Comparison of ENCODE assay signal across 13 cellular contexts in the genomic region with DNA sequence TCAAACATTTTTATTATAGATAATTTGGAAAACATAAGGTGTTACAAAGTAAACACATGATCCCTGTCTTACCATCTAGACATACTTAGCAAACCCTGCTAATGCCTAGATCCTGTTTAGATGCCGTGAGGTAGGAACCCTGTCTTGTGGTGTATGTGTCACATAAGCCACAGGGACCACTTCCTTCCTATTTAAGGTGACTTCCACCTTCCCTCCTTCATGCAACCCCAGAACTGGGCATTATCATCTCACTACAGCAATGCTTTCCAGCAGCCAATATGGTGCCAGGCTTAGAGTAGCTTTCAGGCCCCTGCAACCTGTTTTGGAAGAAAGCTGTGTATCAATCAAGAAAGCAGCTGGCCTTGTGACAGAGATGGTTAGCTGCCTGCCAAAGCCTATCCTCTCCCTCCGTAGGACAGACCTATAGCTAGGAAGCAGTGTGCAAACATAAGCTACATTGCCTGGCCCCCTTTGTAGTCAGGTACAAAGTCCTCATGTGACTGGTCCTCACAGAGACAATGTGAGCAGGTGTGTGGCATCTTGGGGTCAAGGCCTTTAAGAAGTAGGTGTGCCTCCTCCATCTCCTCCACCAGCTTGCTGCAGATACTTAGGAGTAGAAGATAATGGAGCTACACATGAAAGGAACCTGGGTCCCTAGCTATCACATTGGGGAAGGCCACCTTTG.
DNase-seq lines count a peak whose midpoint lies in the region; ATAC-seq and TF ChIP-seq lines count a peak whose summit lies in the region.
"Had no signal": no experiment of that assay in that cellular context is flagged by ENCODE, and none has a peak within 500 bp of the region (broad histone marks: within the 10 kb centered on the region; RNA-seq: fewer than 3 reads in every experiment).

No MANE protein-coding gene starts in this region.

- intact Hi-C loops in activated CD8-positive, alpha-beta T cell treated with anti-CD3 and anti-CD28 coated beads for 36 hours (cut with micrococcal nuclease) = no loop called here

- CTCF ChIA-PET in activated CD8-positive, alpha-beta T cell treated with anti-CD3 and anti-CD28 coated beads for 36 hours (lab: Charles Lee) = interaction anchor here (1.2 to 1.5 kb wide), 2 partner anchors 23 to 498 kb away, joined by 3 to 4 read pairs; no protein-coding TSS in a partner anchor

- peaks cover 16% of the 10 kb centered on the region for H3K4me1 Mint-ChIP-seq in activated CD8-positive, alpha-beta T cell treated with anti-CD3 and anti-CD28 coated beads for 36 hours (ENCODE audit: low read depth)

- peak; percentile 10 to 19 for DNase-seq in stimulated activated CD4-positive, alpha-beta T cell treated with anti-CD3 and anti-CD28 coated beads, Interleukin-15, amount 100 ng/mL, for 48 hours (ENCODE audit: low read depth in 2 of 2)
- DNase-seq in stimulated activated CD4-positive, alpha-beta T cell treated with anti-CD3 and anti-CD28 coated beads, Interleukin-4, amount 100 ng/mL, for 4 hours = no peak
- DNase-seq in HT1080 (ENCODE audit: low read depth) = peak; percentile 51
- DNase-seq in activated CD8-positive, alpha-beta T cell treated with anti-CD3 and anti-CD28 coated beads for 36 hours = peak; percentile 75
- no peak for DNase-seq in substantia nigra (lab: John Stamatoyannopoulos, UW)
- no peak for DNase-seq in DMS153 (lab: John Stamatoyannopoulos, UW)
- DNase-seq in NCI-H2081 (lab: John Stamatoyannopoulos, UW) = no peak
- DNase-seq in epidermal melanocyte (ENCODE audit: insufficient read length, low spot score) = no peak
- DNase-seq: AML-193; amniotic stem cell; effector CD8-positive, alpha-beta T cell; NCI-H2107; right cardiac atrium had no signal

- TF ChIP-seq CTCF in activated CD8-positive, alpha-beta T cell treated with anti-CD3 and anti-CD28 coated beads for 36 hours (IDR thresholded peaks at IDR 0.05) = no peak

- H3K9me3 Mint-ChIP-seq in activated CD8-positive, alpha-beta T cell treated with anti-CD3 and anti-CD28 coated beads for 36 hours = no peaks in the 10 kb centered on the region

- H3K27me3 Mint-ChIP-seq in activated CD8-positive, alpha-beta T cell treated with anti-CD3 and anti-CD28 coated beads for 36 hours = peaks cover 24% of the 10 kb centered on the region

- no peaks in the 10 kb centered on the region for H3K36me3 Mint-ChIP-seq in activated CD8-positive, alpha-beta T cell treated with anti-CD3 and anti-CD28 coated beads for 36 hours (ENCODE audit: low read depth)

- POLR2A ChIA-PET in activated CD8-positive, alpha-beta T cell treated with anti-CD3 and anti-CD28 coated beads for 36 hours (lab: Charles Lee) = interaction anchor here (1.2 kb wide), 1 partner anchor 13 kb away, joined by 4 read pairs; no protein-coding TSS in a partner anchor

- no peak overlapping the region for H3K4me3 Mint-ChIP-seq in activated CD8-positive, alpha-beta T cell treated with anti-CD3 and anti-CD28 coated beads for 36 hours

- ATAC-seq in activated CD8-positive, alpha-beta T cell treated with anti-CD3 and anti-CD28 coated beads for 36 hours = peak; percentile 92
- ATAC-seq: right cardiac atrium had no signal

- H3K27ac ChIP-seq in substantia nigra (ENCODE audit: low read depth, low read length, poor library complexity, severe bottlenecking) = peak overlapping the region; percentile 76

- no peak overlapping the region for H3K27ac Mint-ChIP-seq in activated CD8-positive, alpha-beta T cell treated with anti-CD3 and anti-CD28 coated beads for 36 hours

Comparison
In these comparisons a context has a peak if more than half of its experiments do, and no peak if none do; other contexts are left out.
1. DNase-seq: peak in stimulated activated CD4-positive, alpha-beta T cell treated with anti-CD3 and anti-CD28 coated beads, Interleukin-15, amount 100 ng/mL, for 48 hours (2 of 2), HT1080 (single experiment) and activated CD8-positive, alpha-beta T cell treated with anti-CD3 and anti-CD28 coated beads for 36 hours (single experiment); none in stimulated activated CD4-positive, alpha-beta T cell treated with anti-CD3 and anti-CD28 coated beads, Interleukin-4, amount 100 ng/mL, for 4 hours (0 of 2), substantia nigra (0 of 49), DMS153 (single experiment), NCI-H2081 (0 of 2) and epidermal melanocyte (single experiment).